Comparison of ENCODE assay signal across 9 cellular contexts in genomic region chr3:128313936-128314335, GRCh38.
"Had no signal": no experiment of that assay in that cellular context is flagged by ENCODE, and none has a peak within 500 bp of the region (broad histone marks: within the 10 kb centered on the region; RNA-seq: fewer than 3 reads in every experiment).

No MANE protein-coding gene starts in this region.

- H3K27ac ChIP-seq: brain microvascular endothelial cell, neutrophil, skin epidermis had no signal

- H3K36me3 ChIP-seq: brain microvascular endothelial cell, neutrophil had no signal

- H3K27ac Mint-ChIP-seq: mesothelial cell of epicardium had no signal

- H3K4me3 ChIP-seq: skin epidermis had no signal

- H3K27me3 ChIP-seq: brain microvascular endothelial cell, neutrophil had no signal

- DNase-seq: activated CD4-positive, alpha-beta T cell treated with anti-CD3 and anti-CD28 coated beads, Interleukin-2, amount 50 U/mL, for 48 hours; brain microvascular endothelial cell; kidney glomerular epithelial cell; retina; stimulated activated CD4-positive, alpha-beta T cell treated with anti-CD3 and anti-CD28 coated beads, Interleukin-4, amount 100 ng/mL, for 4 hours had no signal

- H3K9me3 Mint-ChIP-seq: activated naive CD4-positive, alpha-beta T cell treated with anti-CD3 and anti-CD28 coated beads, Interleukin-2, amount 50 U/mL, for 72 hours; mesothelial cell of epicardium had no signal

- H3K9me3 ChIP-seq: neutrophil had no signal

- H3K4me3 Mint-ChIP-seq: mesothelial cell of epicardium had no signal
